ENCODE assay signal across 29 cellular contexts in genomic region chr5:89478856-89479255, GRCh38.
"Had no signal": no experiment of that assay in that cellular context is flagged by ENCODE, and none has a peak within 500 bp of the region (broad histone marks: within the 10 kb centered on the region; RNA-seq: fewer than 3 reads in every experiment).

No MANE protein-coding gene starts in this region.

- H3K27me3 Mint-ChIP-seq: progenitor cell of endocrine pancreas; stimulated activated naive CD8-positive, alpha-beta T cell treated with anti-CD3 and anti-CD28 coated beads, Interleukin-15, Interleukin-2, amounts not matched to agents 100 ng/mL and 50 ng/mL, for 24 hours had no signal

- DNase-seq: hypothalamus; immature natural killer cell; kidney; left colon; left lung; lower lobe of right lung; mammary epithelial cell; naive thymus-derived CD8-positive, alpha-beta T cell; occipital lobe; ovary; spleen; stimulated activated CD4-positive, alpha-beta T cell treated with anti-CD3 and anti-CD28 coated beads, Interleukin-4, amount 100 ng/mL, for 24 hours; stimulated activated naive CD4-positive, alpha-beta T cell; tibial artery; trophoblast cell; upper lobe of right lung had no signal

- H3K27ac Mint-ChIP-seq: immature natural killer cell; naive thymus-derived CD8-positive, alpha-beta T cell; neural progenitor cell; progenitor cell of endocrine pancreas; stimulated activated effector memory CD8-positive, alpha-beta T cell treated with anti-CD3 and anti-CD28 coated beads, Interleukin-12 subunit alpha, Interleukin-12 subunit beta, amount 100 ng/mL, for 72 hours; stimulated activated naive CD8-positive, alpha-beta T cell treated with anti-CD3 and anti-CD28 coated beads, Interleukin-15, Interleukin-2, amounts not matched to agents 100 ng/mL and 50 ng/mL, for 24 hours had no signal

- H3K27ac ChIP-seq: left lung, lower lobe of right lung, neural progenitor cell, neutrophil, ovary, right atrium auricular region, skin epidermis, spleen, suprapubic skin, thoracic aorta, tibial artery, upper lobe of right lung had no signal

- H3K4me2 ChIP-seq: neural progenitor cell had no signal

- H3K36me3 Mint-ChIP-seq: immature natural killer cell; naive thymus-derived CD8-positive, alpha-beta T cell; neural progenitor cell; stimulated activated effector memory CD8-positive, alpha-beta T cell treated with anti-CD3 and anti-CD28 coated beads, Interleukin-12 subunit alpha, Interleukin-12 subunit beta, amount 100 ng/mL, for 72 hours had no signal

- FAIRE-seq: islet of Langerhans, kidney, urothelium cell line had no signal

- H2AFZ ChIP-seq: neural progenitor cell had no signal

- H3K36me3 ChIP-seq: left lung, lower lobe of right lung, neural progenitor cell, neutrophil, ovary, right atrium auricular region, spleen, suprapubic skin, thoracic aorta, tibial artery, upper lobe of right lung had no signal

- H3K4me3 ChIP-seq: left lung, lower lobe of right lung, neural progenitor cell, ovary, right atrium auricular region, skin epidermis, spleen, suprapubic skin, thoracic aorta, tibial artery, upper lobe of right lung had no signal

- H3K4me1 Mint-ChIP-seq: immature natural killer cell; naive thymus-derived CD8-positive, alpha-beta T cell; neural progenitor cell; stimulated activated effector memory CD8-positive, alpha-beta T cell treated with anti-CD3 and anti-CD28 coated beads, Interleukin-12 subunit alpha, Interleukin-12 subunit beta, amount 100 ng/mL, for 72 hours had no signal

- H3K9me3 ChIP-seq: left lung, lower lobe of right lung, neutrophil, ovary, right atrium auricular region, suprapubic skin, thoracic aorta, tibial artery, upper lobe of right lung had no signal

- H3K9me3 Mint-ChIP-seq: immature natural killer cell; nephron; stimulated activated naive CD8-positive, alpha-beta T cell treated with anti-CD3 and anti-CD28 coated beads, Interleukin-15, Interleukin-2, amounts not matched to agents 100 ng/mL and 50 ng/mL, for 24 hours had no signal

- H3K4me1 ChIP-seq: left lung, lower lobe of right lung, neural progenitor cell, right atrium auricular region, spleen, suprapubic skin, upper lobe of right lung had no signal

- H3K9ac ChIP-seq: neural progenitor cell had no signal

- ATAC-seq: left colon; left lung; lower lobe of right lung; naive thymus-derived CD8-positive, alpha-beta T cell; sciatic nerve; stimulated activated effector memory CD8-positive, alpha-beta T cell treated with anti-CD3 and anti-CD28 coated beads, Interleukin-12 subunit alpha, Interleukin-12 subunit beta, amount 100 ng/mL, for 72 hours; upper lobe of right lung had no signal

- H3K4me3 Mint-ChIP-seq: immature natural killer cell; naive thymus-derived CD8-positive, alpha-beta T cell; nephron; neural progenitor cell; stimulated activated effector memory CD8-positive, alpha-beta T cell treated with anti-CD3 and anti-CD28 coated beads, Interleukin-12 subunit alpha, Interleukin-12 subunit beta, amount 100 ng/mL, for 72 hours; stimulated activated naive CD8-positive, alpha-beta T cell treated with anti-CD3 and anti-CD28 coated beads, Interleukin-15, Interleukin-2, amounts not matched to agents 100 ng/mL and 50 ng/mL, for 24 hours had no signal

- H3K27me3 ChIP-seq: left lung, neural progenitor cell, neutrophil, ovary, right atrium auricular region, spleen, suprapubic skin, tibial artery, upper lobe of right lung had no signal
